Comparison of ENCODE assay signal across 18 cellular contexts in the genomic region with DNA sequence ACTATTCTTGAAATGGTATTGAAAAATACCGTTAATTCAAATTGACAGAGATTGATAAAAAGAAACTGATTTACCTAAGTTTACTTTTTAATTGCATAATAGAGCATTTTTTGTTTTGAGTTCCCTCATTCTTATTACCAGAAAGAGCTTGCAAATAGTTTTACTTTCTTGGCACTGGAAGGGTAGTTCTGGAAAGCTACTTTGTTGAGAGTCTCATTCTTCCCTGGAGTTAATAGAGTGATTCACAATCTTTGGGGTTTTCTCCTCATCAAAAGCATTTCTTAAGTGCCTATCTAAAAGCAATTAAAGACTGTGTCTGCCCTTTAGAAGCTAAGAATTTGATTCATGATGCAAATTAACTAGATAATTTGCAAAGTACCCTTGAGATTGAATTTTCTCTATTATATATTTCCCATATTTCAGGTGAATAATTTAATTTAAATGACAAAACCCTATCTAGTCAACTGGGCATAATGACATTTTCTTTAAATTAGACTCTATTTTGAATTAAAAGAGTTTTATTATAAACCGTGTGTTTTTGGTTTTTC. TPM values are rescaled to one million over a fixed set of nuclear protein-coding genes. Genes with fewer than 3 reads are reported as not detected.
"Had no signal": no experiment of that assay in that cellular context is flagged by ENCODE, and none has a peak within 500 bp of the region (broad histone marks: within the 10 kb centered on the region; RNA-seq: fewer than 3 reads in every experiment).

No MANE protein-coding gene starts in this region.

- H3K27ac ChIP-seq: adrenal gland, ovary, thyroid gland, WERI-Rb-1 had no signal

- H3K9me3 Mint-ChIP-seq: activated CD4-positive, alpha-beta memory T cell treated with anti-CD3 and anti-CD28 coated beads for 36 hours; activated naive CD4-positive, alpha-beta T cell treated with anti-CD3 and anti-CD28 coated beads, Interleukin-2, amount 50 U/mL, for 24 hours; activated T-cell treated with anti-CD3 and anti-CD28 coated beads, Interleukin-2, amount 50 U/mL, for 4 hours; brain; central memory CD8-positive, alpha-beta T cell; naive thymus-derived CD4-positive, alpha-beta T cell; stimulated activated memory B cell treated with anti-CD40 and anti-IgM and Interleukin-4, amounts not matched to agents 10 μg/mL and 1 μg/mL and 100 μg/mL, for 72 hours had no signal

- H3K4me1 Mint-ChIP-seq: activated naive CD4-positive, alpha-beta T cell treated with anti-CD3 and anti-CD28 coated beads, Interleukin-2, amount 50 U/mL, for 24 hours; brain; central memory CD8-positive, alpha-beta T cell; stimulated activated memory B cell treated with anti-CD40 and anti-IgM and Interleukin-4, amounts not matched to agents 10 μg/mL and 1 μg/mL and 100 μg/mL, for 72 hours had no signal

- H3K36me3 ChIP-seq: ovary, WERI-Rb-1 had no signal

- H3K9me3 ChIP-seq: adrenal gland, mucosa of descending colon, ovary, thyroid gland had no signal

- H3K27me3 Mint-ChIP-seq: activated CD4-positive, alpha-beta memory T cell treated with anti-CD3 and anti-CD28 coated beads for 36 hours; activated CD4-positive, alpha-beta T cell treated with anti-CD3 and anti-CD28 coated beads for 36 hours; activated naive CD4-positive, alpha-beta T cell treated with anti-CD3 and anti-CD28 coated beads, Interleukin-2, amount 50 U/mL, for 24 hours; brain; central memory CD8-positive, alpha-beta T cell; naive thymus-derived CD4-positive, alpha-beta T cell; stimulated activated memory B cell treated with anti-CD40 and anti-IgM and Interleukin-4, amounts not matched to agents 10 μg/mL and 1 μg/mL and 100 μg/mL, for 72 hours had no signal

- H3K4me3 Mint-ChIP-seq: activated CD4-positive, alpha-beta memory T cell treated with anti-CD3 and anti-CD28 coated beads for 36 hours; activated CD4-positive, alpha-beta T cell treated with anti-CD3 and anti-CD28 coated beads for 36 hours; activated naive CD4-positive, alpha-beta T cell treated with anti-CD3 and anti-CD28 coated beads, Interleukin-2, amount 50 U/mL, for 24 hours; activated T-cell treated with anti-CD3 and anti-CD28 coated beads, Interleukin-2, amount 50 U/mL, for 4 hours; brain; central memory CD8-positive, alpha-beta T cell; naive thymus-derived CD4-positive, alpha-beta T cell; stimulated activated memory B cell treated with anti-CD40 and anti-IgM and Interleukin-4, amounts not matched to agents 10 μg/mL and 1 μg/mL and 100 μg/mL, for 72 hours had no signal

- DNase-seq: activated CD4-positive, alpha-beta memory T cell treated with anti-CD3 and anti-CD28 coated beads for 36 hours; activated CD4-positive, alpha-beta T cell treated with anti-CD3 and anti-CD28 coated beads for 36 hours; activated effector memory CD4-positive, alpha-beta T cell treated with anti-CD3 and anti-CD28 coated beads, Interleukin-2, amount 50 U/mL, for 16 hours; activated T-cell treated with anti-CD3 and anti-CD28 coated beads, Interleukin-2, amount 50 U/mL, for 4 hours; adrenal gland; cortex of kidney; effector CD8-positive, alpha-beta T cell; islet precursor cell; mucosa of descending colon; naive thymus-derived CD4-positive, alpha-beta T cell; ovary; stimulated activated CD4-positive, alpha-beta T cell treated with anti-CD3 and anti-CD28 coated beads, Interleukin-2, amount 100 ng/mL, for 48 hours; thyroid gland; WERI-Rb-1 had no signal

- H3K27ac Mint-ChIP-seq: activated CD4-positive, alpha-beta memory T cell treated with anti-CD3 and anti-CD28 coated beads for 36 hours; activated CD4-positive, alpha-beta T cell treated with anti-CD3 and anti-CD28 coated beads for 36 hours; activated naive CD4-positive, alpha-beta T cell treated with anti-CD3 and anti-CD28 coated beads, Interleukin-2, amount 50 U/mL, for 24 hours; brain; naive thymus-derived CD4-positive, alpha-beta T cell; stimulated activated memory B cell treated with anti-CD40 and anti-IgM and Interleukin-4, amounts not matched to agents 10 μg/mL and 1 μg/mL and 100 μg/mL, for 72 hours had no signal

- H3K27me3 ChIP-seq: adrenal gland, ovary, thyroid gland had no signal

- H3K4me3 ChIP-seq: adrenal gland, mucosa of descending colon, ovary, thyroid gland had no signal

- H3K36me3 Mint-ChIP-seq: activated naive CD4-positive, alpha-beta T cell treated with anti-CD3 and anti-CD28 coated beads, Interleukin-2, amount 50 U/mL, for 24 hours had no signal

- H3K4me1 ChIP-seq: adrenal gland, thyroid gland had no signal

RNA-seq across cellular contexts. Expression of gene BMAL2, which starts 8.1 kb away (rescaled TPM):
- polyA plus RNA-seq: naive thymus-derived CD4-positive, alpha-beta T cell had no signal
